28 cellular contexts compared by ENCODE assay signal in genomic region chr13:67439365-67439764, GRCh38.
"Had no signal": no experiment of that assay in that cellular context is flagged by ENCODE, and none has a peak within 500 bp of the region (broad histone marks: within the 10 kb centered on the region; RNA-seq: fewer than 3 reads in every experiment).

No MANE protein-coding gene starts in this region.

- DNase-seq: colonic mucosa; cortex of kidney; dermis blood vessel endothelial cell; dorsolateral prefrontal cortex; effector CD4-positive, alpha-beta T cell; effector CD8-positive, alpha-beta T cell; effector memory CD4-positive, alpha-beta T cell; effector memory CD8-positive, alpha-beta T cell; endodermal cell; erythroblast; esophagus squamous epithelium; foreskin fibroblast; foreskin keratinocyte; foreskin melanocyte; gastrocnemius medialis; glutamatergic neuron; head of caudate nucleus; heart left ventricle; heart right ventricle had no signal

- H3K4me2 ChIP-seq: hepatocyte had no signal

- H3K4me1 ChIP-seq: colonic mucosa, esophagus muscularis mucosa, esophagus squamous epithelium, foreskin keratinocyte, gastrocnemius medialis, gastroesophageal sphincter, heart left ventricle, heart right ventricle had no signal

- H2AFZ ChIP-seq: hepatocyte had no signal

- H3K4me3 ChIP-seq: colonic mucosa, coronary artery, dorsolateral prefrontal cortex, esophagus muscularis mucosa, esophagus squamous epithelium, gastrocnemius medialis, gastroesophageal sphincter, heart left ventricle, heart right ventricle, hepatocyte had no signal

- H3K36me3 ChIP-seq: colonic mucosa, esophagus muscularis mucosa, esophagus squamous epithelium, gastrocnemius medialis, gastroesophageal sphincter, heart left ventricle, heart right ventricle had no signal

- H3K27ac ChIP-seq: colonic mucosa, coronary artery, dorsolateral prefrontal cortex, epithelial cell of prostate, esophagus muscularis mucosa, esophagus squamous epithelium, foreskin keratinocyte, gastrocnemius medialis, gastroesophageal sphincter, heart left ventricle, heart right ventricle, hepatocyte had no signal

- ATAC-seq: effector memory CD8-positive, alpha-beta T cell; esophagus mucosa; foreskin keratinocyte; gastrocnemius medialis; gastroesophageal sphincter; heart left ventricle; heart right ventricle had no signal

- H3K9me3 ChIP-seq: colonic mucosa, esophagus muscularis mucosa, esophagus squamous epithelium, gastrocnemius medialis, gastroesophageal sphincter, heart left ventricle, heart right ventricle had no signal

- FAIRE-seq: endometrium, endothelial cell of umbilical vein, frontal cortex had no signal

- H3K27me3 ChIP-seq: colonic mucosa, dorsolateral prefrontal cortex, esophagus muscularis mucosa, esophagus squamous epithelium, foreskin keratinocyte, gastrocnemius medialis, gastroesophageal sphincter, heart left ventricle, heart right ventricle, hepatocyte had no signal

- H3K79me2 ChIP-seq: hepatocyte had no signal
